ENCODE assay signal across 12 cellular contexts in the genomic region with DNA sequence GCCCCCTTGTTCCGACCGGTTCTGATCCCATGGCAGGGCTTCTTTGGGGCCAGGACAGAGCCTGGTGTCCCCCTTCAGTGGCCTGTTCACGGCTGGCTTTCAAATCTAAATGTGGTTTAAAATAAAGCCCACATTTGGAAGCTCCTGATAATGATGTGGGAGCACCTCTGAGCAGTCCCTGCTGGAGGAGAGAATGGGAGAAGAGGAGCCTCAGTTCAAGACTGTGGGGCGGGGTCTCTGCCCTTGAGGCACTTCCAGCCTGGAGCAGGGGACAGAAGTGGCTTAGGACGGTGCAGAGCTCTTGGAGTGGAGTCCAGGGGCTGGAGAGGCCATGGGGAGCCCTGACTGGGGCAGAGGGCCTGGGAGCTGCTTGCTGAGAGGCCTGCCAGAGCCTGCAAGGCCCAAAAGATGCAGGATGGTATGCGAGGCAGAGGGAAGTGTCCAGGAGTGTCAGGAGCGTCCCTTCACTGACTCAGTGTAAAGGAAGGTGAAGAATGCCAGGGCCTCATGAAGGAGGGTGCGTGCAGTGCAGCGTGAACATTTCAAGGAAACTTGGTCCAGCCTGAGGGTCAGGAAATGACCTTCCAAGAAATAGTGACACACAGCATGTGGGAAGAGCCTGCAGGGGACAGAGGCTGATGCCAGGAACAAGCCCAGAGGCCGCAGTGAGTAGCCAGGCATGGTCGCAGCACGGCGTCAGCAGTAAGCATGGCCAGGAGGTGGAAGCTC. TPM values are rescaled to one million over a fixed set of nuclear protein-coding genes. Genes with fewer than 3 reads are reported as not detected.
DNase-seq lines count a peak whose midpoint lies in the region; ATAC-seq and TF ChIP-seq lines count a peak whose summit lies in the region.
"Had no signal": no experiment of that assay in that cellular context is flagged by ENCODE, and none has a peak within 500 bp of the region (broad histone marks: within the 10 kb centered on the region; RNA-seq: fewer than 3 reads in every experiment).

No MANE protein-coding gene starts in this region.

- no peak overlapping the region for H3K27ac ChIP-seq in WERI-Rb-1

- H3K9me3 ChIP-seq in WERI-Rb-1 (ENCODE audit: severe bottlenecking): no peaks in the 10 kb centered on the region

- no peaks in the 10 kb centered on the region for H3K9me3 Mint-ChIP-seq in CD14-positive monocyte
- H3K9me3 Mint-ChIP-seq in mesothelial cell of epicardium: no peaks in the 10 kb centered on the region
- H3K9me3 Mint-ChIP-seq: natural killer cell had no signal

- H3K27me3 Mint-ChIP-seq in CD14-positive monocyte (ENCODE audit: low read depth in 3 of 3) (peaks cover 0 to 1% (median 0%) of the 10 kb centered on the region in 3 donors), mesothelial cell of epicardium (ENCODE audit: low read depth) (no peaks in the 10 kb centered on the region)

- H3K4me1 Mint-ChIP-seq in CD14-positive monocyte (no peaks in the 10 kb centered on the region), mesothelial cell of epicardium (no peaks in the 10 kb centered on the region)

- TF ChIP-seq CTCF in CD14-positive monocyte (IDR thresholded peaks at IDR 0.05) (no peak), mesothelial cell of epicardium (IDR thresholded peaks at IDR 0.05; ENCODE audit: unreplicated experiment) (no peak), WERI-Rb-1 (IDR thresholded peaks at IDR 0.05; ENCODE audit: low read depth, low read length) (no peak)

- peaks cover 49% of the 10 kb centered on the region for H3K36me3 ChIP-seq in WERI-Rb-1

- no peak for ATAC-seq in GM18870 (IDR thresholded peaks at IDR 0.05; ENCODE audit: unreplicated experiment)
- ATAC-seq: natural killer cell had no signal

- H3K27me3 ChIP-seq in WERI-Rb-1 (ENCODE audit: insufficient read depth, low read depth, severe bottlenecking): no peaks in the 10 kb centered on the region

- DNase-seq in CD14-positive monocyte (ENCODE audit: low spot score) (no peak), NCI-H226 (peak; percentile 81), dedifferentiated amniotic fluid mesenchymal stem cell (ENCODE audit: extremely low spot score) (peak; percentile 78), mesothelial cell of epicardium (ENCODE audit: low spot score in 2 of 2, unreplicated experiment in 2 of 2) (no peak), WERI-Rb-1 (no peak), DMS153 (lab: John Stamatoyannopoulos, UW) (no peak), NCI-H146 (lab: John Stamatoyannopoulos, UW) (no peak)
- DNase-seq: activated CD4-positive, alpha-beta T cell treated with anti-CD3 and anti-CD28 coated beads, Interleukin-2, amount 50 U/mL, for 1 hour; anterior cingulate cortex; natural killer cell; NCI-H1048 had no signal

- H3K4me3 ChIP-seq in WERI-Rb-1 (ENCODE audit: low read depth, low read length): no peak overlapping the region

- H3K27ac Mint-ChIP-seq in CD14-positive monocyte (peak overlapping the region in 4 of 7 donors; percentile 12 to 65 (median 35)), mesothelial cell of epicardium (peak overlapping the region; percentile 28)

- H3K36me3 Mint-ChIP-seq in CD14-positive monocyte: peaks cover 76 to 92% of the 10 kb centered on the region in 2 donors
- H3K36me3 Mint-ChIP-seq in mesothelial cell of epicardium: peaks cover 23% of the 10 kb centered on the region
- H3K36me3 Mint-ChIP-seq: natural killer cell had no signal

- intact Hi-C loops in CD14-positive monocyte (cut with micrococcal nuclease): no loop called here

- H3K4me3 Mint-ChIP-seq in CD14-positive monocyte (no peak overlapping the region), mesothelial cell of epicardium (no peak overlapping the region)
- H3K4me3 Mint-ChIP-seq: natural killer cell had no signal

RNA-seq across cellular contexts. Expression of gene TADA2B, which starts 21.1 kb away (rescaled TPM):
- 1 to 10 TPM; 2.0 to 2.6 TPM for polyA plus RNA-seq in CD14-positive monocyte
- total RNA-seq in mesothelial cell of epicardium: 16.5 to 19.0 TPM (median 17.4 TPM) in 3 replicates

RNA-seq across cellular contexts. Expression of gene GRPEL1, which starts 45.8 kb away (rescaled TPM):
- 10 to 100 TPM; 45.4 to 49.6 TPM for polyA plus RNA-seq in CD14-positive monocyte
- 15.5 to 17.9 TPM (median 17.3 TPM) in 3 replicates for total RNA-seq in mesothelial cell of epicardium

Comparison
In these comparisons a context has a peak if more than half of its experiments do, and no peak if none do; other contexts are left out.
1. DNase-seq: peak in NCI-H226 (single experiment) and dedifferentiated amniotic fluid mesenchymal stem cell (single experiment); none in CD14-positive monocyte (single experiment), mesothelial cell of epicardium (0 of 2), WERI-Rb-1 (single experiment), DMS153 (single experiment) and NCI-H146 (single experiment).